Comparison of ENCODE assay signal across 18 cellular contexts in genomic region chr6:142773859-142774258, GRCh38.
DNase-seq lines count a peak whose midpoint lies in the region; ATAC-seq and TF ChIP-seq lines count a peak whose summit lies in the region.
"Had no signal": no experiment of that assay in that cellular context is flagged by ENCODE, and none has a peak within 500 bp of the region (broad histone marks: within the 10 kb centered on the region; RNA-seq: fewer than 3 reads in every experiment).

No MANE protein-coding gene starts in this region.

- in situ Hi-C loops in ACHN (cut with HindIII; ENCODE audit: low pct_ligation_motif_present, low pct_unique_long_range_greater_than_20kb, low sequenced_read_pairs), result no loop called here

- no peaks in the 10 kb centered on the region for H3K9me3 ChIP-seq in CD4-positive, CD25-positive, alpha-beta regulatory T cell (ENCODE audit: control insufficient read depth in 2 of 2, low read length in 2 of 2)
- no peaks in the 10 kb centered on the region for H3K9me3 ChIP-seq in CD8-positive, alpha-beta memory T cell (ENCODE audit: low read length)
- H3K9me3 ChIP-seq in T-helper 17 cell (ENCODE audit: control insufficient read depth, low read length, poor library complexity, severe bottlenecking) (no peaks in the 10 kb centered on the region), smooth muscle cell (replicated peaks; ENCODE audit: low read depth) (no peaks in the 10 kb centered on the region)
- H3K9me3 ChIP-seq in effector memory CD4-positive, alpha-beta T cell (ENCODE audit: control insufficient read depth, low read length), result no peaks in the 10 kb centered on the region
- H3K9me3 ChIP-seq: heart right ventricle, ovary had no signal

- no peak for TF ChIP-seq CTCF in glutamatergic neuron (IDR thresholded peaks at IDR 0.05; ENCODE audit: partially characterized antibody, unreplicated experiment)
- TF ChIP-seq CTCF in smooth muscle cell (IDR thresholded peaks at IDR 0.05; ENCODE audit: borderline replicate concordance, insufficient read depth, poor library complexity, severe bottlenecking), result no peak

- no peak overlapping the region for H3K27ac ChIP-seq in CD4-positive, CD25-positive, alpha-beta regulatory T cell (ENCODE audit: insufficient read depth, low read length, poor library complexity, severe bottlenecking)
- no peak overlapping the region for H3K27ac ChIP-seq in CD8-positive, alpha-beta memory T cell (ENCODE audit: low read depth, low read length)
- peak overlapping the region; percentile 41 for H3K27ac ChIP-seq in effector memory CD4-positive, alpha-beta T cell (ENCODE audit: insufficient read depth, low read length, poor library complexity, severe bottlenecking)
- H3K27ac ChIP-seq in smooth muscle cell (ENCODE audit: low read depth), result no peak overlapping the region
- H3K27ac ChIP-seq: heart right ventricle, ovary had no signal

- H3K4me2 ChIP-seq in smooth muscle cell, result no peak overlapping the region

- peaks cover 25 to 55% (median 44%) of the 10 kb centered on the region in 4 donors for H3K4me1 Mint-ChIP-seq in CD4-positive, CD25-positive, alpha-beta regulatory T cell
- peaks cover 32 to 69% (median 51%) of the 10 kb centered on the region in 3 donors for H3K4me1 Mint-ChIP-seq in CD8-positive, alpha-beta memory T cell
- peaks cover 32% of the 10 kb centered on the region for H3K4me1 Mint-ChIP-seq in T-helper 17 cell
- no peaks in the 10 kb centered on the region for H3K4me1 Mint-ChIP-seq in glutamatergic neuron (ENCODE audit: low read depth, unreplicated experiment)
- H3K4me1 Mint-ChIP-seq: endodermal cell had no signal

- no peak overlapping the region for H3K9ac ChIP-seq in smooth muscle cell (ENCODE audit: low read depth)

- 97% methylated on average over 3 of the region's 3 CpGs for WGBS in smooth muscle cell (ENCODE audit: low lambda C conversion rate)

- DNase-seq in CD4-positive, CD25-positive, alpha-beta regulatory T cell, result peak in 2 of 3 donors; percentile 16 to 60
- DNase-seq in CD8-positive, alpha-beta memory T cell, result no peak
- DNase-seq in T-helper 17 cell (no peak), glutamatergic neuron (no peak), smooth muscle cell (lab: John Stamatoyannopoulos, UW; ENCODE audit: unreplicated experiment) (no peak), ACHN (no peak)
- no peak for DNase-seq in effector memory CD4-positive, alpha-beta T cell
- DNase-seq: activated CD4-positive, CD25-positive, alpha-beta regulatory T cell treated with anti-CD3 and anti-CD28 coated beads, Interleukin-2, amount 50 U/mL, for 72 hours; anterior cingulate cortex; endodermal cell; heart right ventricle; Karpas-422; NCI-H1417 treated with DMSO at 0.1 percent for 48 hours; NCI-H774; ovary; SIG-M5 had no signal

- H3K79me2 ChIP-seq in smooth muscle cell (ENCODE audit: low read depth), result no peaks in the 10 kb centered on the region

- H4K20me1 ChIP-seq in smooth muscle cell (ENCODE audit: low read depth), result no peaks in the 10 kb centered on the region

- peaks cover 59% of the 10 kb centered on the region for H3K36me3 Mint-ChIP-seq in CD4-positive, CD25-positive, alpha-beta regulatory T cell
- peaks cover 34 to 71% (median 47%) of the 10 kb centered on the region in 3 donors for H3K36me3 Mint-ChIP-seq in CD8-positive, alpha-beta memory T cell
- H3K36me3 Mint-ChIP-seq in T-helper 17 cell (ENCODE audit: low read depth), result peaks cover 14% of the 10 kb centered on the region
- peaks cover 6% of the 10 kb centered on the region for H3K36me3 Mint-ChIP-seq in glutamatergic neuron (ENCODE audit: unreplicated experiment)

- H3K36me3 ChIP-seq in CD4-positive, CD25-positive, alpha-beta regulatory T cell (ENCODE audit: control insufficient read depth, insufficient read depth, low read length), result peaks cover 61% of the 10 kb centered on the region
- peaks cover 40% of the 10 kb centered on the region for H3K36me3 ChIP-seq in CD8-positive, alpha-beta memory T cell (ENCODE audit: insufficient read depth, low read length)
- H3K36me3 ChIP-seq in effector memory CD4-positive, alpha-beta T cell (ENCODE audit: control insufficient read depth, insufficient read depth, low read length), result peaks cover 35% of the 10 kb centered on the region
- H3K36me3 ChIP-seq in smooth muscle cell (ENCODE audit: low read depth), result peaks cover 4% of the 10 kb centered on the region
- H3K36me3 ChIP-seq: ovary had no signal

- no peak overlapping the region for H2AFZ ChIP-seq in smooth muscle cell (ENCODE audit: low read depth)

- H3K27me3 Mint-ChIP-seq in CD4-positive, CD25-positive, alpha-beta regulatory T cell, result no peaks in the 10 kb centered on the region
- peaks cover 0 to 3% of the 10 kb centered on the region in 2 donors for H3K27me3 Mint-ChIP-seq in CD8-positive, alpha-beta memory T cell
- no peaks in the 10 kb centered on the region for H3K27me3 Mint-ChIP-seq in T-helper 17 cell
- no peaks in the 10 kb centered on the region for H3K27me3 Mint-ChIP-seq in glutamatergic neuron (ENCODE audit: unreplicated experiment)

- POLR2A ChIA-PET in CD8-positive, alpha-beta memory T cell (lab: Charles Lee), result no interaction called here

- peak overlapping the region; percentile 7 to 59 (median 23) for H3K4me3 Mint-ChIP-seq in CD4-positive, CD25-positive, alpha-beta regulatory T cell
- H3K4me3 Mint-ChIP-seq in CD8-positive, alpha-beta memory T cell, result peak overlapping the region in 4 of 7 donors; percentile 3 to 48 (median 16)
- H3K4me3 Mint-ChIP-seq in T-helper 17 cell, result peak overlapping the region; percentile 67
- no peak overlapping the region for H3K4me3 Mint-ChIP-seq in glutamatergic neuron (ENCODE audit: unreplicated experiment)
- H3K4me3 Mint-ChIP-seq: endodermal cell had no signal

- no peaks in the 10 kb centered on the region for H3K27me3 ChIP-seq in CD4-positive, CD25-positive, alpha-beta regulatory T cell (ENCODE audit: control insufficient read depth, insufficient read depth, low read length)
- no peaks in the 10 kb centered on the region for H3K27me3 ChIP-seq in CD8-positive, alpha-beta memory T cell (ENCODE audit: insufficient read depth, low read length, poor library complexity, severe bottlenecking)
- no peaks in the 10 kb centered on the region for H3K27me3 ChIP-seq in effector memory CD4-positive, alpha-beta T cell (replicated peaks; ENCODE audit: control insufficient read depth, insufficient read depth, low read length, poor library complexity, severe bottlenecking)
- no peaks in the 10 kb centered on the region for H3K27me3 ChIP-seq in smooth muscle cell (ENCODE audit: low read depth)
- H3K27me3 ChIP-seq: heart right ventricle, ovary had no signal

- CTCF ChIA-PET in CD8-positive, alpha-beta memory T cell (lab: Charles Lee), result no interaction called here

- H3F3A ChIP-seq in smooth muscle cell (ENCODE audit: low read depth), result no peaks in the 10 kb centered on the region

- H3K4me3 ChIP-seq in CD4-positive, CD25-positive, alpha-beta regulatory T cell (ENCODE audit: low read depth, low read length), result peak overlapping the region; percentile 21
- H3K4me3 ChIP-seq in CD8-positive, alpha-beta memory T cell (ENCODE audit: low read length), result no peak overlapping the region
- H3K4me3 ChIP-seq in effector memory CD4-positive, alpha-beta T cell (ENCODE audit: insufficient read depth, low read depth, low read length, poor library complexity, severe bottlenecking), result peak overlapping the region; percentile 11
- H3K4me3 ChIP-seq in smooth muscle cell, result no peak overlapping the region
- H3K4me3 ChIP-seq: heart right ventricle, ovary had no signal

- H3K27ac Mint-ChIP-seq in CD4-positive, CD25-positive, alpha-beta regulatory T cell, result peak overlapping the region; percentile 73 to 90 (median 82)
- peak overlapping the region in 7 of 8 donors; percentile 1 to 81 (median 66) for H3K27ac Mint-ChIP-seq in CD8-positive, alpha-beta memory T cell
- H3K27ac Mint-ChIP-seq in T-helper 17 cell, result peak overlapping the region; percentile 85
- no peak overlapping the region for H3K27ac Mint-ChIP-seq in glutamatergic neuron (ENCODE audit: unreplicated experiment)
- H3K27ac Mint-ChIP-seq: endodermal cell had no signal

- ATAC-seq in CD4-positive, CD25-positive, alpha-beta regulatory T cell (ENCODE audit: low read depth in 2 of 2), result peak; percentile 44 to 50
- ATAC-seq in T-helper 17 cell (peak; percentile 85), GM19463 (IDR thresholded peaks at IDR 0.05; ENCODE audit: unreplicated experiment) (no peak)
- ATAC-seq: HCT116, heart right ventricle had no signal

- peaks cover 23% of the 10 kb centered on the region for H3K4me1 ChIP-seq in CD4-positive, CD25-positive, alpha-beta regulatory T cell (ENCODE audit: control insufficient read depth, insufficient read depth, low read length, poor library complexity, severe bottlenecking)
- peaks cover 24% of the 10 kb centered on the region for H3K4me1 ChIP-seq in CD8-positive, alpha-beta memory T cell (ENCODE audit: insufficient read depth, low read length)
- H3K4me1 ChIP-seq in effector memory CD4-positive, alpha-beta T cell (ENCODE audit: control insufficient read depth, insufficient read depth, low read length, poor library complexity, severe bottlenecking), result peaks cover 20% of the 10 kb centered on the region
- H3K4me1 ChIP-seq in smooth muscle cell (ENCODE audit: low read depth), result no peaks in the 10 kb centered on the region
- H3K4me1 ChIP-seq: heart right ventricle had no signal

- peaks cover 0 to 1% (median 0%) of the 10 kb centered on the region in 7 donors for H3K9me3 Mint-ChIP-seq in CD4-positive, CD25-positive, alpha-beta regulatory T cell
- no peaks in the 10 kb centered on the region for H3K9me3 Mint-ChIP-seq in CD8-positive, alpha-beta memory T cell
- peaks cover 4% of the 10 kb centered on the region for H3K9me3 Mint-ChIP-seq in glutamatergic neuron (ENCODE audit: unreplicated experiment)
- H3K9me3 Mint-ChIP-seq: endodermal cell had no signal

Comparison
In these comparisons a context has a peak if more than half of its experiments do, and no peak if none do; other contexts are left out.
1. DNase-seq: peak in CD4-positive, CD25-positive, alpha-beta regulatory T cell (2 of 3); none in CD8-positive, alpha-beta memory T cell (0 of 5), T-helper 17 cell (0 of 3), effector memory CD4-positive, alpha-beta T cell (0 of 3), glutamatergic neuron (single experiment), smooth muscle cell (single experiment) and ACHN (single experiment).
2. H3K4me3 ChIP-seq: peak in CD4-positive, CD25-positive, alpha-beta regulatory T cell (single experiment) and effector memory CD4-positive, alpha-beta T cell (single experiment); none in CD8-positive, alpha-beta memory T cell (single experiment) and smooth muscle cell (single experiment).